2 cellular contexts compared by ENCODE assay signal in the genomic region with DNA sequence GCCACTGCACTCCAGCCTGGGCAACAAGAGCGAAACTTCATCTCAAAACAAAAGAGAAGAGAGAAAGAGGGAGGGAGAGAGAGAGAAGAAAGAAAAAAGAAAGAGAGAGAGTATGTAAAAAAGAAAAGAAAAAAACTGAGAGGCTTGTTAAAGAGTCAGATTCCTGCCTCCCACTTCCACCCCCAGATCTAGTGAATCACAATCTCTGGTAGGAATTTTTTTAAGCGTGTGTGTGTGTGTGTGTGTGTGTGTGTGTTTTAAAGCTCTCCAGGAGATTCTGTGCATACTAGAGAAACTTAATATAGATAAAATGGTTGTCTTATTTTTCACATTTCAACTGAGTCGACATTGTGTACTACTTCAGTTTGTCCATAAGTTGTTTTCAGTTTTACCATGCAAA.
TF ChIP-seq lines count a peak whose summit lies in the region.

No MANE protein-coding gene starts in this region.

TF ChIP-seq in SK-N-SH treated with all-trans-retinoic acid at 6 μM for 48 hours, 23 proteins besides CTCF, POLR2A, EP300 and RAD21 (continued from another document):
- TF ChIP-seq, protein P1, sequence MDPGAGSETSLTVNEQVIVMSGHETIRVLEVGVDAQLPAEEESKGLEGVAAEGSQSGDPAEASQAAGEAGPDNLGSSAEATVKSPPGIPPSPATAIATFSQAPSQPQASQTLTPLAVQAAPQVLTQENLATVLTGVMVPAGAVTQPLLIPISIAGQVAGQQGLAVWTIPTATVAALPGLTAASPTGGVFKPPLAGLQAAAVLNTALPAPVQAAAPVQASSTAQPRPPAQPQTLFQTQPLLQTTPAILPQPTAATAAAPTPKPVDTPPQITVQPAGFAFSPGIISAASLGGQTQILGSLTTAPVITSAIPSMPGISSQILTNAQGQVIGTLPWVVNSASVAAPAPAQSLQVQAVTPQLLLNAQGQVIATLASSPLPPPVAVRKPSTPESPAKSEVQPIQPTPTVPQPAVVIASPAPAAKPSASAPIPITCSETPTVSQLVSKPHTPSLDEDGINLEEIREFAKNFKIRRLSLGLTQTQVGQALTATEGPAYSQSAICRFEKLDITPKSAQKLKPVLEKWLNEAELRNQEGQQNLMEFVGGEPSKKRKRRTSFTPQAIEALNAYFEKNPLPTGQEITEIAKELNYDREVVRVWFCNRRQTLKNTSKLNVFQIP (CRISPR knock-in tag; IDR thresholded peaks at IDR 0.05; ENCODE audit: borderline replicate concordance, low read depth) = no peak
- TF ChIP-seq ZFP30 (CRISPR knock-in tag; IDR thresholded peaks at IDR 0.05) (no peak), CSRNP3 (CRISPR knock-in tag; IDR thresholded peaks at IDR 0.05) (no peak), PATZ1 (CRISPR knock-in tag; IDR thresholded peaks at IDR 0.05; ENCODE audit: borderline replicate concordance) (no peak)

TF ChIP-seq in SK-N-SH, 30 proteins besides CTCF, POLR2A, EP300 and RAD21 (continued from another document):
- no peak for TF ChIP-seq TAF1 (IDR thresholded peaks at IDR 0.05; ENCODE audit: borderline replicate concordance, low read depth, low read length)
- TF ChIP-seq, protein P2, sequence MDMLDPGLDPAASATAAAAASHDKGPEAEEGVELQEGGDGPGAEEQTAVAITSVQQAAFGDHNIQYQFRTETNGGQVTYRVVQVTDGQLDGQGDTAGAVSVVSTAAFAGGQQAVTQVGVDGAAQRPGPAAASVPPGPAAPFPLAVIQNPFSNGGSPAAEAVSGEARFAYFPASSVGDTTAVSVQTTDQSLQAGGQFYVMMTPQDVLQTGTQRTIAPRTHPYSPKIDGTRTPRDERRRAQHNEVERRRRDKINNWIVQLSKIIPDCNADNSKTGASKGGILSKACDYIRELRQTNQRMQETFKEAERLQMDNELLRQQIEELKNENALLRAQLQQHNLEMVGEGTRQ (IDR thresholded peaks at IDR 0.05; ENCODE audit: borderline replicate concordance, low read depth, low read length) = no peak
